In the genomic region with DNA sequence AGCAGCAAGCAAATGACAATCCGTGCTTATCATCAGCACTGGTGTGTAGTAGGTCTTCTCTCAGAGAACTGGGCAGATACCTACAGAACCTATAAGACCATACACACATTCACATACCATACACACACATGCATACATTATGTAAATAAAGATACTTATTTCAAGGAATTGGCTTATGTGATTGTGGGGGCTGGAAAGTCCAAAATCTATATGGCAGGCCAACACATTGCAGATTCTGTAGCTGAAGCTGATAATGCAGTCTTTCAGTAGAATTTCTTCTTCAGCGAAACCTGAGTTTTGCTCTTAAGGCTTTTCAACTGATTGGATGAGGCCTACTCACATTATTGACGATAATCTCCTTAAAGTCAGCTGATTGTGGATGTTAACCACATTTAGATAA, we compare ENCODE assay signal across 28 cellular contexts.
"Had no signal": no experiment of that assay in that cellular context is flagged by ENCODE, and none has a peak within 500 bp of the region (broad histone marks: within the 10 kb centered on the region; RNA-seq: fewer than 3 reads in every experiment).

No MANE protein-coding gene starts in this region.

- H3K9me3 ChIP-seq: psoas muscle, stomach, thyroid gland, upper lobe of left lung, vagina had no signal

- H3K4me1 ChIP-seq: psoas muscle had no signal

- DNase-seq: activated CD4-positive, alpha-beta T cell treated with anti-CD3 and anti-CD28 coated beads for 4 hours; activated CD4-positive, alpha-beta T cell treated with anti-CD3 and anti-CD28 coated beads, Interleukin-2, amount 50 U/mL, for 48 hours; activated CD4-positive, CD25-positive, alpha-beta regulatory T cell; activated CD8-positive, alpha-beta memory T cell treated with anti-CD3 and anti-CD28 coated beads, Interleukin-2, amount 50 U/mL, for 48 hours; activated effector memory CD4-positive, alpha-beta T cell treated with Interleukin-2 at 50 U/mL for 16 hours; activated naive CD4-positive, alpha-beta T cell treated with anti-CD3 and anti-CD28 coated beads for 36 hours; activated naive CD8-positive, alpha-beta T cell treated with anti-CD3 and anti-CD28 coated beads, Interleukin-2, amount 50 U/mL, for 24 hours; activated T-cell treated with anti-CD3 and anti-CD28 coated beads, Interleukin-2, amount 50 U/mL, for 48 hours; amygdala; caudate nucleus; foreskin fibroblast; head of caudate nucleus; hippocampal formation; left cardiac atrium; left ventricle myocardium superior; occipital lobe; psoas muscle; stimulated activated CD4-positive, alpha-beta T cell treated with anti-CD3 and anti-CD28 coated beads, Interleukin-1b, Interleukin-23, amount 100 ng/mL, for 48 hours; stimulated activated CD4-positive, alpha-beta T cell treated with anti-CD3 and anti-CD28 coated beads, Interleukin-4, amount 100 ng/mL, for 4 hours; stimulated activated CD8-positive, alpha-beta memory T cell treated with anti-CD3 and anti-CD28 coated beads, Interleukin-4, amount 100 ng/mL, for 48 hours; stimulated activated naive B cell treated with anti-CD40 and anti-IgM and Interleukin-4, amounts not matched to agents 10 μg/mL and 1 μg/mL and 100 μg/mL, for 72 hours; stomach; thyroid gland; upper lobe of left lung had no signal

- H3K4me3 ChIP-seq: psoas muscle, smooth muscle cell, stomach, thyroid gland, upper lobe of left lung, vagina had no signal

- H3K27me3 Mint-ChIP-seq: activated naive CD8-positive, alpha-beta T cell treated with anti-CD3 and anti-CD28 coated beads, Interleukin-2, amount 50 U/mL, for 24 hours; stimulated activated naive B cell treated with anti-CD40 and anti-IgM and Interleukin-4, amounts not matched to agents 10 μg/mL and 1 μg/mL and 100 μg/mL, for 72 hours had no signal

- H3K4me3 Mint-ChIP-seq: activated naive CD4-positive, alpha-beta T cell treated with anti-CD3 and anti-CD28 coated beads for 36 hours; activated naive CD8-positive, alpha-beta T cell treated with anti-CD3 and anti-CD28 coated beads, Interleukin-2, amount 50 U/mL, for 24 hours; neural crest cell had no signal

- H3K27ac ChIP-seq: parathyroid adenoma, psoas muscle, stomach, thyroid gland, upper lobe of left lung, vagina had no signal

- H3K27ac Mint-ChIP-seq: activated naive CD4-positive, alpha-beta T cell treated with anti-CD3 and anti-CD28 coated beads for 36 hours; activated naive CD8-positive, alpha-beta T cell treated with anti-CD3 and anti-CD28 coated beads, Interleukin-2, amount 50 U/mL, for 24 hours had no signal

- H3K36me3 ChIP-seq: thyroid gland, upper lobe of left lung, vagina had no signal

- H3K27me3 ChIP-seq: stomach, thyroid gland, upper lobe of left lung, vagina had no signal
